ENCODE assay signal across 28 cellular contexts in genomic region chr11:125327494-125328130, GRCh38.
DNase-seq lines count a peak whose midpoint lies in the region; ATAC-seq, FAIRE-seq and TF ChIP-seq lines count a peak whose summit lies in the region.
"Had no signal": no experiment of that assay in that cellular context is flagged by ENCODE, and none has a peak within 500 bp of the region (broad histone marks: within the 10 kb centered on the region; RNA-seq: fewer than 3 reads in every experiment).

No MANE protein-coding gene starts in this region.

- H3K27ac Mint-ChIP-seq in mesothelial cell of epicardium, result peak overlapping the region; percentile 83
- H3K27ac Mint-ChIP-seq: B cell; CD8-positive, alpha-beta T cell had no signal

- H3K36me3 Mint-ChIP-seq in mesothelial cell of epicardium, result no peaks in the 10 kb centered on the region
- H3K36me3 Mint-ChIP-seq: CD8-positive, alpha-beta T cell had no signal

- no peaks in the 10 kb centered on the region for H3K9me3 Mint-ChIP-seq in mesothelial cell of epicardium
- H3K9me3 Mint-ChIP-seq: CD8-positive, alpha-beta T cell had no signal

- DNase-seq in caudate nucleus (lab: John Stamatoyannopoulos, UW), result no peak
- peak; percentile 42 for DNase-seq in left kidney (ENCODE audit: low read depth, low spot score)
- DNase-seq in mesothelial cell of epicardium (ENCODE audit: low spot score in 2 of 2, unreplicated experiment in 2 of 2), result no peak
- DNase-seq in H54 (ENCODE audit: insufficient read length, low spot score), result no peak
- no peak for DNase-seq in iPS-NIHi11 (ENCODE audit: low spot score)
- DNase-seq: CD8-positive, alpha-beta T cell; DMS 273 treated with DMSO at 0.1 percent for 48 hours; DMS79; EL; GDM1; NCI-H1048; NCI-H1417; NCI-H1694; NCI-H2029 treated with DMSO at 0.1 percent for 48 hours; NCI-H446 treated with DMSO at 0.1 percent for 48 hours; NCI-H526; PC-9; Right ventricle myocardium superior; RPMI8226 had no signal

- no peak for TF ChIP-seq CTCF in mesothelial cell of epicardium (IDR thresholded peaks at IDR 0.05; ENCODE audit: unreplicated experiment)

- H3K27ac ChIP-seq in caudate nucleus (ENCODE audit: low read depth, low read length), result peak overlapping the region; percentile 27
- H3K27ac ChIP-seq in temporal lobe (ENCODE audit: low read depth, low read length), result peak overlapping the region; percentile 52
- H3K27ac ChIP-seq: A549, C4-2B, PC-9, SJSA1 had no signal

- no peak for ATAC-seq in HG03139 (IDR thresholded peaks at IDR 0.05; ENCODE audit: unreplicated experiment)
- ATAC-seq: A549; CD8-positive, alpha-beta T cell; GM12878; HCT116 had no signal

- FAIRE-seq in H54 (lab: Jason Lieb, UNC), result no peak
- FAIRE-seq: A549, GM12878, H1 had no signal

- H3K27me3 Mint-ChIP-seq in mesothelial cell of epicardium (ENCODE audit: low read depth), result peaks cover 1% of the 10 kb centered on the region

- H3K4me3 Mint-ChIP-seq in mesothelial cell of epicardium, result no peak overlapping the region
- H3K4me3 Mint-ChIP-seq: B cell; CD8-positive, alpha-beta T cell had no signal

- TF ChIP-seq POLR2A in H54 (IDR thresholded peaks at IDR 0.05; ENCODE audit: low read depth, low read length), result no peak

- H3K4me1 Mint-ChIP-seq in mesothelial cell of epicardium, result peaks cover 31% of the 10 kb centered on the region
- H3K4me1 Mint-ChIP-seq: B cell had no signal
